19 cellular contexts compared by ENCODE assay signal in genomic region chr12:112168561-112168971, GRCh38. TPM values are rescaled to one million over a fixed set of nuclear protein-coding genes. Genes with fewer than 3 reads are reported as not detected.
DNase-seq lines count a peak whose midpoint lies in the region; ATAC-seq, FAIRE-seq and TF ChIP-seq lines count a peak whose summit lies in the region.
"Had no signal": no experiment of that assay in that cellular context is flagged by ENCODE, and none has a peak within 500 bp of the region (broad histone marks: within the 10 kb centered on the region; RNA-seq: fewer than 3 reads in every experiment).

No MANE protein-coding gene starts in this region.

- H3K23me2 ChIP-seq in H1 (ENCODE audit: low read depth, low read length), result no peaks in the 10 kb centered on the region

- no peaks in the 10 kb centered on the region for H3K9me3 Mint-ChIP-seq in progenitor cell of endocrine pancreas (ENCODE audit: low read depth)
- H3K9me3 Mint-ChIP-seq: CD4-positive, alpha-beta memory T cell had no signal

- TF ChIP-seq EP300 in H1 (IDR thresholded peaks at IDR 0.05; ENCODE audit: borderline replicate concordance in 1 of 2, low read depth in 2 of 2, low read length in 2 of 2), result no peak

- FAIRE-seq in H1 (lab: Jason Lieb, UNC), result no peak

- no peak overlapping the region for H3K23ac ChIP-seq in H1 (ENCODE audit: insufficient read length)

- CTCF ChIA-PET in Panc1 (lab: Charles Lee), result no interaction called here
- CTCF ChIA-PET in H1 (lab: Charles Lee; ENCODE audit: partially characterized antibody), result interaction anchor here (1.2 to 1.3 kb wide), 2 partner anchors 9 to 10 kb away, joined by 3 read pairs; no protein-coding TSS in a partner anchor

- TF ChIP-seq CTCF in Panc1 (IDR thresholded peaks at IDR 0.05) (no peak), H1 (IDR thresholded peaks at IDR 0.05; ENCODE audit: control extremely low read depth in 1 of 3, insufficient read depth in 1 of 3, low read depth in 1 of 3, low read length in 3 of 3) (no peak), progenitor cell of endocrine pancreas (IDR thresholded peaks at IDR 0.05; ENCODE audit: unreplicated experiment) (no peak), gastrocnemius medialis (IDR thresholded peaks at IDR 0.05 in 4 of 5, conservative IDR thresholded peaks at IDR 0.05 in 1 of 5) (no peak)

- TF ChIP-seq POLR2A in H1 (IDR thresholded peaks at IDR 0.05; ENCODE audit: control extremely low read depth in 1 of 2, low read depth in 2 of 2, low read length in 2 of 2) (no peak), gastrocnemius medialis (IDR thresholded peaks at IDR 0.05) (no peak)

- no peaks in the 10 kb centered on the region; the same call in 1 of the 2 replicates for H3K79me1 ChIP-seq in H1 (ENCODE audit: low read depth, low read length)

- H3K36me3 ChIP-seq in H7 (replicated peaks; ENCODE audit: control insufficient read depth, insufficient read depth, low read length) (peaks cover 2% of the 10 kb centered on the region), Panc1 (ENCODE audit: control insufficient read depth, insufficient read depth, low read length) (no peaks in the 10 kb centered on the region; the same call in 1 of the 2 replicates), H1 (ENCODE audit: control insufficient read depth in 2 of 4, insufficient read depth in 4 of 4, low read length in 3 of 4) (no peaks in the 10 kb centered on the region; a peak in 2 of 8 replicates), gastrocnemius medialis (peaks cover 0 to 58% of the 10 kb centered on the region in 2 donors)

- POLR2A ChIA-PET in Panc1 (lab: Charles Lee), result no interaction called here
- POLR2A ChIA-PET in H1 (lab: Charles Lee; ENCODE audit: partially characterized antibody), result interaction anchor here (0.6 to 1.7 kb wide), 4 partner anchors 9 to 472 kb away, joined by 3 to 5 read pairs (median 3); no protein-coding TSS in a partner anchor

- H2AFZ ChIP-seq in H1 (ENCODE audit: low read length), result no peak overlapping the region
- H2AFZ ChIP-seq: PC-9 had no signal

- no peak overlapping the region for H3K14ac ChIP-seq in H1 (ENCODE audit: insufficient read length)

- H3K56ac ChIP-seq in H1 (replicated peaks; ENCODE audit: insufficient read length, low read depth, low read length), result no peak overlapping the region

- H3K27ac ChIP-seq in Panc1 (ENCODE audit: low read length) (no peak overlapping the region), H1 (ENCODE audit: low read depth, low read length) (no peak overlapping the region), gastrocnemius medialis (no peak overlapping the region)
- H3K27ac ChIP-seq: PC-9 had no signal

- no peaks in the 10 kb centered on the region for H3K27me3 Mint-ChIP-seq in progenitor cell of endocrine pancreas
- H3K27me3 Mint-ChIP-seq: B cell; CD4-positive, alpha-beta memory T cell had no signal

- H3K4me3 ChIP-seq in H7 (ENCODE audit: insufficient read depth, low read depth, low read length) (no peak overlapping the region), Panc1 (ENCODE audit: low read depth in 2 of 2, low read length in 2 of 2) (no peak overlapping the region), H1 (ENCODE audit: extremely low read depth in 1 of 4, insufficient read depth in 2 of 4, low read depth in 3 of 4, low read length in 4 of 4) (no peak overlapping the region), gastrocnemius medialis (no peak overlapping the region)
- H3K4me3 ChIP-seq: PC-9 had no signal

- H3K27me3 ChIP-seq in H7 (ENCODE audit: control insufficient read depth, insufficient read depth, low read length), result no peaks in the 10 kb centered on the region
- no peaks in the 10 kb centered on the region for H3K27me3 ChIP-seq in Panc1 (ENCODE audit: control insufficient read depth, insufficient read depth, low read length)
- no peaks in the 10 kb centered on the region for H3K27me3 ChIP-seq in H1 (replicated peaks in 1 of 4; ENCODE audit: control insufficient read depth in 3 of 4, extremely low read depth in 1 of 4, insufficient read depth in 3 of 4, low read length in 3 of 4)
- H3K27me3 ChIP-seq in gastrocnemius medialis, result no peaks in the 10 kb centered on the region

- H2BK15ac ChIP-seq in H1 (ENCODE audit: low read length), result no peak overlapping the region

- H3K18ac ChIP-seq in H1 (ENCODE audit: extremely low read depth, low read length), result 0 out of 2 replicates have a peak overlapping the region, but pooled peaks have one; percentile 7

- H3K4me1 ChIP-seq in Panc1 (ENCODE audit: control insufficient read depth, insufficient read depth, low read length) (no peaks in the 10 kb centered on the region), H1 (replicated peaks in 1 of 4; ENCODE audit: control insufficient read depth in 3 of 4, insufficient read depth in 4 of 4, low read length in 3 of 4) (no peaks in the 10 kb centered on the region; a peak in 1 of 7 replicates), gastrocnemius medialis (no peaks in the 10 kb centered on the region)

- H2BK5ac ChIP-seq in H1 (ENCODE audit: low read depth, low read length), result no peak overlapping the region

- no peak overlapping the region for H3K4me3 Mint-ChIP-seq in progenitor cell of endocrine pancreas (ENCODE audit: low read depth)
- H3K4me3 Mint-ChIP-seq: B cell; CD4-positive, alpha-beta memory T cell had no signal

- H3K79me2 ChIP-seq in H1 (ENCODE audit: control insufficient read depth in 1 of 2, insufficient read depth in 2 of 2, low read length in 2 of 2), result no peaks in the 10 kb centered on the region

- no peak overlapping the region for H3K9ac ChIP-seq in H1 (replicated peaks in 1 of 4; ENCODE audit: extremely low read depth in 1 of 4, low read depth in 3 of 4, low read length in 3 of 4)

- H3K36me3 Mint-ChIP-seq in progenitor cell of endocrine pancreas (ENCODE audit: insufficient read depth), result peaks cover 8% of the 10 kb centered on the region

- H4K91ac ChIP-seq in H1 (replicated peaks; ENCODE audit: insufficient read length, low read length), result no peak overlapping the region

- BruUV-seq in Panc1 (replicated peaks; lab: Mats Ljungman, UMichigan), result no TSS peak

- H3K4me2 ChIP-seq in H1 (ENCODE audit: insufficient read depth in 1 of 2, low read depth in 2 of 2, low read length in 2 of 2), result no peak overlapping the region
- H3K4me2 ChIP-seq: PC-9 had no signal

- intact Hi-C loops in Panc1 (cut with micrococcal nuclease; ENCODE audit: unreplicated experiment) (no loop called here), gastrocnemius medialis (cut with DNase I; ENCODE audit: low total_unique reads) (no loop called here)

- H4K8ac ChIP-seq in H1 (ENCODE audit: extremely low read depth, insufficient read depth, low read length), result no peak overlapping the region

- ATAC-seq in Panc1 (peak; percentile 27; the same call in 1 of the 2 replicates), gastrocnemius medialis (no peak)

- peak overlapping the region; percentile 59 for H3K27ac Mint-ChIP-seq in progenitor cell of endocrine pancreas
- H3K27ac Mint-ChIP-seq: B cell had no signal

- no peak overlapping the region for H2BK20ac ChIP-seq in H1 (ENCODE audit: low read length)

- H4K20me1 ChIP-seq in H1 (replicated peaks in 1 of 2; ENCODE audit: control insufficient read depth in 1 of 2, insufficient read depth in 2 of 2, low read length in 2 of 2), result no peaks in the 10 kb centered on the region

- no peak overlapping the region for H2AK5ac ChIP-seq in H1 (ENCODE audit: low read depth, low read length)

- no peaks in the 10 kb centered on the region for H3K9me3 ChIP-seq in Panc1 (ENCODE audit: control insufficient read depth, insufficient read depth, low read depth, low read length)
- H3K9me3 ChIP-seq in H1 (ENCODE audit: insufficient read depth in 2 of 2, low read depth in 1 of 2, low read length in 1 of 2), result no peaks in the 10 kb centered on the region
- no peaks in the 10 kb centered on the region for H3K9me3 ChIP-seq in gastrocnemius medialis

- no peak overlapping the region for H2BK120ac ChIP-seq in H1 (replicated peaks; ENCODE audit: low read depth, low read length)

- H3K4ac ChIP-seq in H1 (replicated peaks; ENCODE audit: insufficient read length, low read depth, low read length), result no peak overlapping the region

- in situ Hi-C loops in Panc1 (cut with HindIII; ENCODE audit: low pct_unique_long_range_greater_than_20kb, low sequenced_read_pairs), result no loop called here
- in situ Hi-C loops in gastrocnemius medialis (cut with MboI; ENCODE audit: low sequenced_read_pairs in 4 of 4), result no loop called here

- H2BK12ac ChIP-seq in H1 (ENCODE audit: low read depth, low read length), result no peak overlapping the region

- WGBS in H1 (ENCODE audit: extremely low coverage in 1 of 2, insufficient coverage in 1 of 2, insufficient read length in 1 of 2, insufficient replicate concordance in 2 of 2, low coverage in 1 of 2, low lambda C conversion rate in 2 of 2, missing lambda C conversion rate in 1 of 2), 2 experiments, result 90% methylated on average over 8 of the region's 8 CpGs; no CpG with 5 or more reads in 1 of the 2 experiments

- H4K5ac ChIP-seq in H1 (ENCODE audit: insufficient read length, low read depth, low read length), result no peak overlapping the region

- peak; percentile 40 for DNase-seq in H7
- DNase-seq in Panc1 (ENCODE audit: low read depth, low spot score), result no peak
- no peak for DNase-seq in H1 (ENCODE audit: low read depth in 1 of 2, low spot score in 2 of 2)
- DNase-seq in progenitor cell of endocrine pancreas (ENCODE audit: low spot score, unreplicated experiment), result no peak
- DNase-seq in NCI-H2196 (lab: John Stamatoyannopoulos, UW; ENCODE audit: unreplicated experiment), result no peak
- no peak for DNase-seq in gastrocnemius medialis
- no peak for DNase-seq in NCI-H2227 treated with DMSO at 0.1 percent for 48 hours (lab: John Stamatoyannopoulos, UW)
- DNase-seq: Calu3; CD4-positive, alpha-beta memory T cell; DMS79; GOT3; KG1; NCI-H1436; NCI-H2029; NCI-H2171 treated with DMSO at 0.1 percent for 48 hours; NCI-H510A treated with DMSO at 0.1 percent for 48 hours; NCI-H82; PC-9 had no signal

- no peak for TF ChIP-seq RAD21 in H1 (IDR thresholded peaks at IDR 0.05 in 1 of 2, conservative IDR thresholded peaks at IDR 0.05 in 1 of 2; ENCODE audit: low read depth in 2 of 2, low read length in 2 of 2)

- H3K4me1 Mint-ChIP-seq in progenitor cell of endocrine pancreas (ENCODE audit: low read depth), result no peaks in the 10 kb centered on the region

RNA-seq across cellular contexts. Expression of gene TRAFD1, which starts 43.2 kb away (rescaled TPM):
- 21.1 and 24.2 TPM in 2 replicates for total RNA-seq in H7 (2014; rRNA removed; shearing (Covaris generic))
- total RNA-seq in Panc1 (2021; ENCODE audit: unreplicated experiment) (32.9 TPM), progenitor cell of endocrine pancreas (34.7 and 35.4 TPM in 2 replicates), gastrocnemius medialis (10 to 100 TPM in 3 of 4 donors, 1 to 10 TPM in 1; 8.9 to 17.7 (median 14.5) TPM)
- 21.2 TPM for polyA plus RNA-seq in Panc1 (2012; ENCODE audit: insufficient read length)
- total RNA-seq in H1 (2021; fragmentation: NEBNext Ultra II Directional; extraction: Animal tissue kit (Norgen Biotek cat#: 25700)), result 33.1 and 36.3 TPM in 2 replicates
- polyA plus RNA-seq in H1 (2011; rRNA removed), result 16.1 and 18.1 TPM in 2 replicates
- polyA plus RNA-seq in H1 (2011; cell fraction: cytosol; rRNA removed), result 24.2 TPM
- polyA plus RNA-seq in H1 (2011; cell fraction: nucleus; rRNA removed), result 20.6 TPM
- 28.4 to 33.5 TPM (median 31.0 TPM) in 4 replicates for polyA plus RNA-seq in H1 (2012, experiment 1 of 2)
- polyA plus RNA-seq in H1 (2012, experiment 2 of 2), result 25.2 TPM
- 17.9 TPM for polyA plus RNA-seq in H1 (2013, experiment 1 of 2)
- 16.1 TPM for polyA plus RNA-seq in H1 (2013, experiment 2 of 2)
- polyA minus RNA-seq in H1 (2011; rRNA and poly(A)+ RNA removed), result 28.5 and 32.7 TPM in 2 replicates
- polyA minus RNA-seq in H1 (2011; cell fraction: cytosol; rRNA and poly(A)+ RNA removed), result 10.0 TPM
- 11.2 TPM for polyA minus RNA-seq in H1 (2011; cell fraction: nucleus; rRNA and poly(A)+ RNA removed)

RNA-seq across cellular contexts. Expression of gene NAA25, which starts 60.0 kb away (rescaled TPM):
- total RNA-seq in H7 (2014; rRNA removed; shearing (Covaris generic)), result 23.2 and 30.3 TPM in 2 replicates
- total RNA-seq in Panc1 (2021; ENCODE audit: unreplicated experiment) (32.2 TPM), progenitor cell of endocrine pancreas (34.0 and 34.5 TPM in 2 replicates), gastrocnemius medialis (10 to 100 TPM; 17.2 to 44.6 (median 25.5) TPM)
- polyA plus RNA-seq in Panc1 (2012; ENCODE audit: insufficient read length), result 9.4 TPM
- total RNA-seq in H1 (2021; fragmentation: NEBNext Ultra II Directional; extraction: Animal tissue kit (Norgen Biotek cat#: 25700)), result 53.4 and 60.3 TPM in 2 replicates
- polyA plus RNA-seq in H1 (2011; rRNA removed), result 7.8 and 10.8 TPM in 2 replicates
- polyA plus RNA-seq in H1 (2011; cell fraction: cytosol; rRNA removed), result 12.5 TPM
- polyA plus RNA-seq in H1 (2011; cell fraction: nucleus; rRNA removed), result 16.0 TPM
- 14.9 to 27.3 TPM (median 18.9 TPM) in 4 replicates for polyA plus RNA-seq in H1 (2012, experiment 1 of 2)
- polyA plus RNA-seq in H1 (2012, experiment 2 of 2), result 1.5 TPM
- 35.0 TPM for polyA plus RNA-seq in H1 (2013, experiment 1 of 2)
- polyA plus RNA-seq in H1 (2013, experiment 2 of 2), result 39.9 TPM
- 69.8 and 95.8 TPM in 2 replicates for polyA minus RNA-seq in H1 (2011; rRNA and poly(A)+ RNA removed)
- 23.3 TPM for polyA minus RNA-seq in H1 (2011; cell fraction: cytosol; rRNA and poly(A)+ RNA removed)
- polyA minus RNA-seq in H1 (2011; cell fraction: nucleus; rRNA and poly(A)+ RNA removed), result 38.6 TPM
